ENCODE assay signal across 9 cellular contexts in genomic region chr13:112859817-112860190, GRCh38.
DNase-seq lines count a peak whose midpoint lies in the region; ATAC-seq, FAIRE-seq and TF ChIP-seq lines count a peak whose summit lies in the region.
"Had no signal": no experiment of that assay in that cellular context is flagged by ENCODE, and none has a peak within 500 bp of the region (broad histone marks: within the 10 kb centered on the region; RNA-seq: fewer than 3 reads in every experiment).

No MANE protein-coding gene starts in this region.

- H3K27ac ChIP-seq in K562 (ENCODE audit: extremely low read depth, low read depth, low read length) (no peak overlapping the region), neural progenitor cell (no peak overlapping the region)
- H3K27ac ChIP-seq: tibial artery had no signal

- no peaks in the 10 kb centered on the region for H3K27me3 ChIP-seq in K562 (ENCODE audit: control insufficient read depth in 2 of 2, insufficient read depth in 2 of 2, low read length in 2 of 2)
- no peaks in the 10 kb centered on the region for H3K27me3 ChIP-seq in neural progenitor cell
- H3K27me3 ChIP-seq: tibial artery had no signal

- ATAC-seq in GM18520 (IDR thresholded peaks at IDR 0.05; ENCODE audit: unreplicated experiment) (peak; percentile 80), HG02884 (IDR thresholded peaks at IDR 0.05; ENCODE audit: unreplicated experiment) (peak; percentile 73), K562 (no peak)
- ATAC-seq in activated T-helper 17 cell treated with anti-CD3 and anti-CD28 coated beads, Interleukin-2, amount 50 U/mL, for 72 hours (replicated peaks) = no peak
- no peak for ATAC-seq in stimulated activated naive CD8-positive, alpha-beta T cell treated with anti-CD3 and anti-CD28 coated beads, Interleukin-15, Interleukin-2, amounts not matched to agents 100 U/mL and 50 U/mL, for 24 hours

- H3K9me1 ChIP-seq in K562 (ENCODE audit: control insufficient read depth, insufficient read depth, low read length) = no peaks in the 10 kb centered on the region

- TF ChIP-seq CTCF in K562 (IDR thresholded peaks at IDR 0.05 in 2 of 3, conservative IDR thresholded peaks at IDR 0.05 in 1 of 3; ENCODE audit: insufficient read depth in 2 of 3, low read depth in 1 of 3, low read length in 3 of 3) (no peak), neural progenitor cell (IDR thresholded peaks at IDR 0.05) (no peak)

- H2AFZ ChIP-seq in K562 (ENCODE audit: low read depth, low read length) (no peak overlapping the region), neural progenitor cell (replicated peaks) (no peak overlapping the region)

- H3K27me3 Mint-ChIP-seq in activated T-helper 17 cell treated with anti-CD3 and anti-CD28 coated beads, Interleukin-2, amount 50 U/mL, for 72 hours = no peaks in the 10 kb centered on the region
- peaks cover 3% of the 10 kb centered on the region for H3K27me3 Mint-ChIP-seq in neural progenitor cell (ENCODE audit: insufficient read depth, low read depth)

- no peak for TF ChIP-seq POLR2A in K562 (conservative IDR thresholded peaks at IDR 0.05)

- H3K4me3 ChIP-seq in K562 (no peak overlapping the region), neural progenitor cell (no peak overlapping the region)
- H3K4me3 ChIP-seq: tibial artery had no signal

- no peak for TF ChIP-seq RAD21 in K562 (CRISPR knock-in tag; conservative IDR thresholded peaks at IDR 0.05 in 1 of 2, IDR thresholded peaks at IDR 0.05 in 1 of 2)

- H3K9ac ChIP-seq in K562 (ENCODE audit: insufficient read depth in 1 of 2, low read depth in 2 of 2, low read length in 2 of 2) = no peak overlapping the region
- H3K9ac ChIP-seq in neural progenitor cell = no peak overlapping the region

- H3K36me3 ChIP-seq in K562 (ENCODE audit: control insufficient read depth, insufficient read depth, low read length) (peaks cover 64% of the 10 kb centered on the region; the same call in 2 of the 3 replicates), neural progenitor cell (no peaks in the 10 kb centered on the region)

- H3K4me3 Mint-ChIP-seq in activated T-helper 17 cell treated with anti-CD3 and anti-CD28 coated beads, Interleukin-2, amount 50 U/mL, for 72 hours = no peak overlapping the region
- no peak overlapping the region for H3K4me3 Mint-ChIP-seq in neural progenitor cell

- intact Hi-C loops in K562 (cut with micrococcal nuclease) = no loop called here

- POLR2A ChIA-PET in K562 (lab: Yijun Ruan, JAX) = no interaction called here

- H3K4me1 Mint-ChIP-seq in activated T-helper 17 cell treated with anti-CD3 and anti-CD28 coated beads, Interleukin-2, amount 50 U/mL, for 72 hours = no peaks in the 10 kb centered on the region
- peaks cover 14% of the 10 kb centered on the region for H3K4me1 Mint-ChIP-seq in neural progenitor cell

- WGBS in K562 (ENCODE audit: insufficient coverage, low coverage, missing lambda C conversion rate) = 73% methylated on average over 7 of the region's 7 CpGs

- CTCF ChIA-PET in K562 (lab: Yijun Ruan, JAX; ENCODE audit: low intra/inter-chr PET ratio) = no interaction called here

- H3K27ac Mint-ChIP-seq in activated T-helper 17 cell treated with anti-CD3 and anti-CD28 coated beads, Interleukin-2, amount 50 U/mL, for 72 hours = no peak overlapping the region
- H3K27ac Mint-ChIP-seq in neural progenitor cell = no peak overlapping the region

- no peaks in the 10 kb centered on the region for H3F3A ChIP-seq in neural progenitor cell (ENCODE audit: low read depth)

- no TSS peak for BruUV-seq in K562 (replicated peaks; lab: Mats Ljungman, UMichigan)

- peaks cover 74% of the 10 kb centered on the region for H3K36me3 Mint-ChIP-seq in activated T-helper 17 cell treated with anti-CD3 and anti-CD28 coated beads, Interleukin-2, amount 50 U/mL, for 72 hours (ENCODE audit: low read depth)
- peaks cover 13% of the 10 kb centered on the region for H3K36me3 Mint-ChIP-seq in neural progenitor cell

- H3K9me3 Mint-ChIP-seq in activated T-helper 17 cell treated with anti-CD3 and anti-CD28 coated beads, Interleukin-2, amount 50 U/mL, for 72 hours = no peaks in the 10 kb centered on the region
- H3K9me3 Mint-ChIP-seq in neural progenitor cell = no peaks in the 10 kb centered on the region

- no peak for FAIRE-seq in K562 (lab: Jason Lieb, UNC)

- H3K79me2 ChIP-seq in K562 (ENCODE audit: control insufficient read depth, insufficient read depth, low read length) = no peaks in the 10 kb centered on the region
- no peaks in the 10 kb centered on the region for H3K79me2 ChIP-seq in neural progenitor cell (ENCODE audit: low read depth)

- no peak for DNase-seq in K562 (ENCODE audit: extremely low read depth in 1 of 4, low spot score in 3 of 4)
- DNase-seq in pons (ENCODE audit: low spot score) = peak; percentile 6
- DNase-seq in neural progenitor cell (ENCODE audit: low spot score) = no peak
- no peak for DNase-seq in stimulated activated naive CD8-positive, alpha-beta T cell treated with anti-CD3 and anti-CD28 coated beads, Interleukin-15, Interleukin-2, amounts not matched to agents 100 U/mL and 50 U/mL, for 24 hours
- DNase-seq in G401 (ENCODE audit: low spot score) = no peak
- DNase-seq: tibial artery had no signal

- H4K20me1 ChIP-seq in K562 (replicated peaks; ENCODE audit: control insufficient read depth, insufficient read depth, low read length) (no peaks in the 10 kb centered on the region), neural progenitor cell (ENCODE audit: low read depth) (no peaks in the 10 kb centered on the region)

- no peak for TF ChIP-seq EP300 in K562 (IDR thresholded peaks at IDR 0.05; ENCODE audit: low read length)

- no peaks in the 10 kb centered on the region for H3K4me1 ChIP-seq in K562 (replicated peaks in 1 of 2; ENCODE audit: control insufficient read depth in 2 of 2, insufficient read depth in 2 of 2, low read length in 2 of 2)
- H3K4me1 ChIP-seq in neural progenitor cell = no peaks in the 10 kb centered on the region
- H3K4me1 ChIP-seq: tibial artery had no signal

- in situ Hi-C loops in K562 (cut with MboI) (no loop called here), G401 (cut with HindIII; ENCODE audit: low sequenced_read_pairs) (no loop called here)

- H3K4me2 ChIP-seq in K562 (ENCODE audit: insufficient read depth, low read length) (no peak overlapping the region), neural progenitor cell (no peak overlapping the region)

- H3K9me3 ChIP-seq in K562 (replicated peaks; ENCODE audit: control insufficient read depth, insufficient read depth, low read depth, low read length) (no peaks in the 10 kb centered on the region), neural progenitor cell (ENCODE audit: low read depth) (no peaks in the 10 kb centered on the region)
- H3K9me3 ChIP-seq: tibial artery had no signal

TF ChIP-seq in K562, 482 proteins besides CTCF, POLR2A, EP300 and RAD21:
- TF ChIP-seq NFIC (IDR thresholded peaks at IDR 0.05) = peak; percentile 16; the same call in 1 of the 2 replicates
- no peak for TF ChIP-seq KAT2B (IDR thresholded peaks at IDR 0.05; ENCODE audit: low read depth, low read length)
- TF ChIP-seq, protein P1, sequence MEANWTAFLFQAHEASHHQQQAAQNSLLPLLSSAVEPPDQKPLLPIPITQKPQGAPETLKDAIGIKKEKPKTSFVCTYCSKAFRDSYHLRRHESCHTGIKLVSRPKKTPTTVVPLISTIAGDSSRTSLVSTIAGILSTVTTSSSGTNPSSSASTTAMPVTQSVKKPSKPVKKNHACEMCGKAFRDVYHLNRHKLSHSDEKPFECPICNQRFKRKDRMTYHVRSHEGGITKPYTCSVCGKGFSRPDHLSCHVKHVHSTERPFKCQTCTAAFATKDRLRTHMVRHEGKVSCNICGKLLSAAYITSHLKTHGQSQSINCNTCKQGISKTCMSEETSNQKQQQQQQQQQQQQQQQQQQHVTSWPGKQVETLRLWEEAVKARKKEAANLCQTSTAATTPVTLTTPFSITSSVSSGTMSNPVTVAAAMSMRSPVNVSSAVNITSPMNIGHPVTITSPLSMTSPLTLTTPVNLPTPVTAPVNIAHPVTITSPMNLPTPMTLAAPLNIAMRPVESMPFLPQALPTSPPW (CRISPR knock-in tag; IDR thresholded peaks at IDR 0.05) = 0 out of 2 replicates have a peak, but pooled peaks have one; percentile 19
- peak; percentile 57 for TF ChIP-seq FOSL1 (tag; conservative IDR thresholded peaks at IDR 0.05)
- TF ChIP-seq ZBTB34 (CRISPR knock-in tag; IDR thresholded peaks at IDR 0.05) = no peak
- TF ChIP-seq ZNF384 (IDR thresholded peaks at IDR 0.05; ENCODE audit: low read depth, low read length) = peak; percentile 35; the same call in 1 of the 2 replicates
TF ChIP-seq in K562: peak in this region for 4.

Comparison
In these comparisons a context has a peak if more than half of its experiments do, and no peak if none do; other contexts are left out.
1. ATAC-seq: peak in GM18520 (single experiment) and HG02884 (single experiment); none in K562 (single experiment), activated T-helper 17 cell treated with anti-CD3 and anti-CD28 coated beads, Interleukin-2, amount 50 U/mL, for 72 hours (single experiment) and stimulated activated naive CD8-positive, alpha-beta T cell treated with anti-CD3 and anti-CD28 coated beads, Interleukin-15, Interleukin-2, amounts not matched to agents 100 U/mL and 50 U/mL, for 24 hours (single experiment).